8 cellular contexts compared by ENCODE assay signal in genomic region chrX:120560405-120560841, GRCh38. TPM values are rescaled to one million over a fixed set of nuclear protein-coding genes. Genes with fewer than 3 reads are reported as not detected.
DNase-seq lines count a peak whose midpoint lies in the region; ATAC-seq and TF ChIP-seq lines count a peak whose summit lies in the region.

No MANE protein-coding gene starts in this region.

- peak overlapping the region; percentile 93 for H2AK5ac ChIP-seq in mesenchymal stem cell (ENCODE audit: low read length, severe bottlenecking)

- no peaks in the 10 kb centered on the region for H3K9me3 ChIP-seq in mesenchymal stem cell (ENCODE audit: control insufficient read depth, low read length)

- H3K9me3 Mint-ChIP-seq in dendritic cell treated with granulocyte-macrophage colony-stimulating factor and Interleukin-4, amounts not matched to agents 40 ng/mL and 50 ng/mL, for 4 days = no peaks in the 10 kb centered on the region

- peak overlapping the region; percentile 70 for H3K4me2 ChIP-seq in mesenchymal stem cell (ENCODE audit: low read length, poor library complexity, severe bottlenecking)

- peak overlapping the region in 1 of 2 experiments; percentile 86 for H3K14ac ChIP-seq in mesenchymal stem cell (ENCODE audit: low read length in 2 of 2)

- peaks cover 0 to 17% of the 10 kb centered on the region in 2 experiments for H3K36me3 ChIP-seq in mesenchymal stem cell (ENCODE audit: control insufficient read depth in 1 of 2, insufficient read depth in 2 of 2, low read depth in 1 of 2, low read length in 2 of 2)

- peak overlapping the region; percentile 74 for H3K4me3 ChIP-seq in HL-60 (replicated peaks; ENCODE audit: insufficient read depth, low read length)
- H3K4me3 ChIP-seq in mesenchymal stem cell (ENCODE audit: insufficient read depth in 1 of 2, low read depth in 1 of 2, low read length in 2 of 2) = peak overlapping the region; percentile 65 to 91

- H4K91ac ChIP-seq in mesenchymal stem cell (ENCODE audit: low read length) = peak overlapping the region; percentile 75

- 0% methylated on average over 7 of the region's 10 CpGs for WGBS in mesenchymal stem cell

- DNase-seq in AG20443 (ENCODE audit: low spot score) = peak; percentile 5
- peak in 1 of 2 experiments; percentile 24 for DNase-seq in HL-60 (ENCODE audit: low read depth in 1 of 2, low spot score in 1 of 2)
- peak; percentile 11 for DNase-seq in activated CD4-positive, alpha-beta T cell treated with anti-CD3 and anti-CD28 coated beads for 1 hour
- DNase-seq in mesenchymal stem cell = peak; percentile 65
- peak; percentile 48 for DNase-seq in stimulated activated CD8-positive, alpha-beta memory T cell treated with anti-CD3 and anti-CD28 coated beads, Interleukin-4, amount 100 ng/mL, for 48 hours
- no peak for DNase-seq in GM19238 (ENCODE audit: insufficient read length, low spot score)

- no peak overlapping the region for H2BK120ac ChIP-seq in mesenchymal stem cell (ENCODE audit: low read depth, low read length)

- H3K27ac ChIP-seq in HL-60 (replicated peaks) (peak overlapping the region; percentile 100), mesenchymal stem cell (ENCODE audit: low read length, poor library complexity, severe bottlenecking) (peak overlapping the region; percentile 89)

- peak; percentile 24 for ATAC-seq in GM19397 (IDR thresholded peaks at IDR 0.05; ENCODE audit: unreplicated experiment)

- no peak overlapping the region for H2AFZ ChIP-seq in mesenchymal stem cell (ENCODE audit: low read depth, low read length)

- peaks cover 21% of the 10 kb centered on the region for H3K36me3 Mint-ChIP-seq in dendritic cell treated with granulocyte-macrophage colony-stimulating factor and Interleukin-4, amounts not matched to agents 40 ng/mL and 50 ng/mL, for 4 days (ENCODE audit: low read depth)

- H4K8ac ChIP-seq in mesenchymal stem cell (ENCODE audit: low read length) = peak overlapping the region; percentile 75

- H3K4me1 Mint-ChIP-seq in dendritic cell treated with granulocyte-macrophage colony-stimulating factor and Interleukin-4, amounts not matched to agents 40 ng/mL and 50 ng/mL, for 4 days (ENCODE audit: low read depth) = peaks cover 7% of the 10 kb centered on the region

- H2BK12ac ChIP-seq in mesenchymal stem cell (ENCODE audit: low read length in 2 of 2) = peak overlapping the region; percentile 54 to 72

- intact Hi-C loops in dendritic cell treated with granulocyte-macrophage colony-stimulating factor and Interleukin-4, amounts not matched to agents 40 ng/mL and 50 ng/mL, for 4 days (cut with micrococcal nuclease) = loop anchor here (2.0 kb wide), 2 partner anchors 70 to 76 kb away; partner anchors contain the start of gene C1GALT1C1

- peaks cover 3% of the 10 kb centered on the region for H3K4me1 ChIP-seq in mesenchymal stem cell (ENCODE audit: control insufficient read depth, insufficient read depth, low read depth, low read length)

- H3K9ac ChIP-seq in mesenchymal stem cell (ENCODE audit: low read length) = peak overlapping the region; percentile 95

- no peak overlapping the region for H2BK15ac ChIP-seq in mesenchymal stem cell (ENCODE audit: low read depth, poor library complexity, severe bottlenecking)

- H3K23ac ChIP-seq in mesenchymal stem cell (ENCODE audit: low read length in 2 of 2) = no peak overlapping the region

- peak overlapping the region; percentile 81 to 88 for H3K18ac ChIP-seq in mesenchymal stem cell (ENCODE audit: low read depth in 1 of 2, low read length in 2 of 2)

- H3K27me3 ChIP-seq in HL-60 (ENCODE audit: insufficient read depth, poor library complexity, severe bottlenecking) (no peaks in the 10 kb centered on the region), mesenchymal stem cell (ENCODE audit: control insufficient read depth in 1 of 2, insufficient read depth in 1 of 2, low read length in 2 of 2) (no peaks in the 10 kb centered on the region)

- no peaks in the 10 kb centered on the region for H3K27me3 Mint-ChIP-seq in dendritic cell treated with granulocyte-macrophage colony-stimulating factor and Interleukin-4, amounts not matched to agents 40 ng/mL and 50 ng/mL, for 4 days

- peak overlapping the region; percentile 95 for H3K4me3 Mint-ChIP-seq in dendritic cell treated with granulocyte-macrophage colony-stimulating factor and Interleukin-4, amounts not matched to agents 40 ng/mL and 50 ng/mL, for 4 days

- H3K4ac ChIP-seq in mesenchymal stem cell (ENCODE audit: low read depth in 1 of 2, low read length in 2 of 2) = peak overlapping the region in 1 of 2 experiments; percentile 86

- H2BK5ac ChIP-seq in mesenchymal stem cell (ENCODE audit: low read depth, low read length, poor library complexity, severe bottlenecking) = peak overlapping the region; percentile 79

- H3K79me1 ChIP-seq in mesenchymal stem cell (replicated peaks; ENCODE audit: low read length, poor library complexity, severe bottlenecking) = peaks cover 3% of the 10 kb centered on the region

- TF ChIP-seq CTCF in HL-60 (IDR thresholded peaks at IDR 0.05; ENCODE audit: insufficient read depth, low read length) = no peak

- peak overlapping the region; percentile 93 for H3K27ac Mint-ChIP-seq in dendritic cell treated with granulocyte-macrophage colony-stimulating factor and Interleukin-4, amounts not matched to agents 40 ng/mL and 50 ng/mL, for 4 days

RNA-seq across cellular contexts. Expression of gene CUL4B, which starts 0.3 kb away (rescaled TPM):
- polyA plus RNA-seq in mesenchymal stem cell (2013, experiment 1 of 2) = 39.2 TPM
- polyA plus RNA-seq in mesenchymal stem cell (2013, experiment 2 of 2) = 39.5 TPM

RNA-seq across cellular contexts. Expression of gene MCTS1, which starts 43.5 kb away (rescaled TPM):
- polyA plus RNA-seq in mesenchymal stem cell (2013, experiment 1 of 2) = 59.1 TPM
- 60.0 TPM for polyA plus RNA-seq in mesenchymal stem cell (2013, experiment 2 of 2)
